8 cellular contexts compared by ENCODE assay signal in genomic region chr10:17025444-17026295, GRCh38.
DNase-seq lines count a peak whose midpoint lies in the region; ATAC-seq lines count a peak whose summit lies in the region.

No MANE protein-coding gene starts in this region.

- no peaks in the 10 kb centered on the region for H3K36me3 ChIP-seq in mesodermal cell (ENCODE audit: control insufficient read depth, insufficient read depth, low read length)

- peak overlapping the region; percentile 23 for H3K27ac ChIP-seq in caudate nucleus (ENCODE audit: low read depth, low read length)
- peak overlapping the region; percentile 97 for H3K27ac ChIP-seq in mesodermal cell (ENCODE audit: low read depth, low read length, severe bottlenecking)

- H3K9me3 ChIP-seq in mesodermal cell (ENCODE audit: control insufficient read depth, low read length) = no peaks in the 10 kb centered on the region

- H3K4me3 ChIP-seq in mesodermal cell (ENCODE audit: extremely low read depth, insufficient read depth, low read length, poor library complexity, severe bottlenecking) = no peak overlapping the region

- WGBS in mesodermal cell (ENCODE audit: insufficient coverage in 2 of 2), 2 experiments = 36 to 45% methylated on average over 6 of the region's 7 CpGs

- ATAC-seq in activated CD4-positive, CD25-positive, alpha-beta regulatory T cell treated with anti-CD3 and anti-CD28 coated beads, Interleukin-2, amount 50 U/mL, for 24 hours = peak; percentile 40 to 42
- ATAC-seq in GM18511 (IDR thresholded peaks at IDR 0.05; ENCODE audit: unreplicated experiment) (no peak), GM21447 (IDR thresholded peaks at IDR 0.05; ENCODE audit: unreplicated experiment) (no peak), GM21723 (IDR thresholded peaks at IDR 0.05; ENCODE audit: unreplicated experiment) (no peak)

- DNase-seq in HK-2 (ENCODE audit: unreplicated experiment) = peak; percentile 55
- peak in 13 of 61 donors; percentile 1 to 74 (median 12) for DNase-seq in caudate nucleus (lab: John Stamatoyannopoulos, UW)
- peak; percentile 58 for DNase-seq in stimulated activated CD8-positive, alpha-beta memory T cell treated with anti-CD3 and anti-CD28 coated beads, Interleukin-4, amount 100 ng/mL, for 24 hours (ENCODE audit: low read depth)

- H3K4me1 ChIP-seq in mesodermal cell (ENCODE audit: control insufficient read depth, insufficient read depth, low read length, poor library complexity, severe bottlenecking) = peaks cover 73% of the 10 kb centered on the region

Comparison
In these comparisons a context has a peak if more than half of its experiments do, and no peak if none do; other contexts are left out.
1. ATAC-seq: peak in activated CD4-positive, CD25-positive, alpha-beta regulatory T cell treated with anti-CD3 and anti-CD28 coated beads, Interleukin-2, amount 50 U/mL, for 24 hours (2 of 2); none in GM18511 (single experiment), GM21447 (single experiment) and GM21723 (single experiment).